In the genomic region with DNA sequence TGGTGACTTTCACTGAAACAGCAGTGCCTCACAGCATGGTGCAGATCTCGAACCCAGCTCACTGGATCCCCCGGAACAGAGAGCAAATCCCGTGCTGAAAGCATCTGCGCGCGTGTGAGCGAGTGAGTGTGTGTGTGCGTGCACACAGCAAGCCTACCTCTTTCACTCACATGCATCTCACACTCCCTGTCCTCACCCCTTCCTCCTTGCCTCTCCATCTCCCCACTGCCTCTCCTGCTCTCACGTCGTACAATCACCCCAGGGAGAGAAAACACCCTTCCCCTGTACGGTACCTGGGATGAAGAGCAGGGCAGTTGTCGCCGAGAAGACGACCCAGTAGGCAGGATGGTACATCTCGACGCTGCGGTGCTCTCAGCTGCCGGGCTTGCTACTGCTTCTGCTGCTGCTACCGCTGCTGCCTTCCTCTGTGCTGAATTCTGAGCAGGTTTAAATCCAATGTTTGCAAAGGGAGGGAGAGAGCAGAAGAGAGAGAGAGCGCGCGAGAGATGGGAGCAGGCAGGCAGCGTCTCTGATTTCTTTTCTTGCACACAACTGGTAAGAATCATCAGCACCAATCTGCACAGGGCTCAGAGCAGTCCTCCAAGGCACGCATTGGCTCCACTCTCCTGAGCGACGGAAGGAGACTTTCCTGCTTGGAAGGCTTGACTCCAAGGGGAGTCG, we compare ENCODE assay signal across 1 cellular context.
A peak's percentile ranks its signal among the peaks of the same experiment; 100 is the strongest.
TF ChIP-seq lines count a peak whose summit lies in the region.

Gene OPCML, minus strand, starts transcription at position 531 of the 681 bp plus-strand sequence.

TF ChIP-seq in H1, 55 proteins besides CTCF, POLR2A, EP300 and RAD21 (continued from another document):
- TF ChIP-seq MAX (IDR thresholded peaks at IDR 0.05) (peak; percentile 28; the same call in 1 of the 2 replicates), EGR1 (IDR thresholded peaks at IDR 0.05; ENCODE audit: borderline replicate concordance, low read depth, low read length) (no peak), SIX5 (IDR thresholded peaks at IDR 0.05; ENCODE audit: low read depth, low read length) (no peak), SAP30 (IDR thresholded peaks at IDR 0.05; ENCODE audit: insufficient read depth, insufficient replicate concordance, low read length) (no peak)
- TF ChIP-seq, protein P1, sequence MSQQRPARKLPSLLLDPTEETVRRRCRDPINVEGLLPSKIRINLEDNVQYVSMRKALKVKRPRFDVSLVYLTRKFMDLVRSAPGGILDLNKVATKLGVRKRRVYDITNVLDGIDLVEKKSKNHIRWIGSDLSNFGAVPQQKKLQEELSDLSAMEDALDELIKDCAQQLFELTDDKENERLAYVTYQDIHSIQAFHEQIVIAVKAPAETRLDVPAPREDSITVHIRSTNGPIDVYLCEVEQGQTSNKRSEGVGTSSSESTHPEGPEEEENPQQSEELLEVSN (IDR thresholded peaks at IDR 0.05): 0 out of 2 replicates have a peak, but pooled peaks have one; percentile 21
- TF ChIP-seq, protein P2, sequence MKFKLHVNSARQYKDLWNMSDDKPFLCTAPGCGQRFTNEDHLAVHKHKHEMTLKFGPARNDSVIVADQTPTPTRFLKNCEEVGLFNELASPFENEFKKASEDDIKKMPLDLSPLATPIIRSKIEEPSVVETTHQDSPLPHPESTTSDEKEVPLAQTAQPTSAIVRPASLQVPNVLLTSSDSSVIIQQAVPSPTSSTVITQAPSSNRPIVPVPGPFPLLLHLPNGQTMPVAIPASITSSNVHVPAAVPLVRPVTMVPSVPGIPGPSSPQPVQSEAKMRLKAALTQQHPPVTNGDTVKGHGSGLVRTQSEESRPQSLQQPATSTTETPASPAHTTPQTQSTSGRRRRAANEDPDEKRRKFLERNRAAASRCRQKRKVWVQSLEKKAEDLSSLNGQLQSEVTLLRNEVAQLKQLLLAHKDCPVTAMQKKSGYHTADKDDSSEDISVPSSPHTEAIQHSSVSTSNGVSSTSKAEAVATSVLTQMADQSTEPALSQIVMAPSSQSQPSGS (IDR thresholded peaks at IDR 0.05; ENCODE audit: low read length): no peak
